16 cellular contexts compared by ENCODE assay signal in the genomic region with DNA sequence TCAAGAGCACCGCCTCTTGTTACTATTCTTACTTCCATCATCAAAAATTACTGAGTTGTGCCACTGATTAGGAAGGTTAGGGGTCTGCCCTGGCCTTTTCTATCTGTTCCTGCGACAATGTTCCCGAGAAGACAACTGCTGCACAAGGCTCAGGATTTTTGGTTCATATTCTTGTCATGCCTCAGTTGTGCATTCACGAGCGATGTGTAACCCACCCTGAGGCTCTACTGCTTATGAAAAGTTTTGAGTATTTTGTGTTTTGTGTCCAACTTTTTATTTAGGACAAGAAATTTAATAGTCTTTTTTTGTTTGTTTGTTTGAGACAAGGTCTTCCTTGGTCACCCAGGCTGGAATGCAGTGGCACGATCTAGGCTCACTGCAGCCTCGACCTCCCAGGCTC. TPM values are rescaled to one million over a fixed set of nuclear protein-coding genes. Genes with fewer than 3 reads are reported as not detected.
DNase-seq lines count a peak whose midpoint lies in the region; ATAC-seq and TF ChIP-seq lines count a peak whose summit lies in the region.
"Had no signal": no experiment of that assay in that cellular context is flagged by ENCODE, and none has a peak within 500 bp of the region (broad histone marks: within the 10 kb centered on the region; RNA-seq: fewer than 3 reads in every experiment).

No MANE protein-coding gene starts in this region.

- H3K79me1 ChIP-seq in mesenchymal stem cell (replicated peaks; ENCODE audit: low read length, poor library complexity, severe bottlenecking) = no peaks in the 10 kb centered on the region

- peak overlapping the region; percentile 91 for H3K9ac ChIP-seq in mesenchymal stem cell (ENCODE audit: low read length)
- H3K9ac ChIP-seq: GM23248 had no signal

- H2BK12ac ChIP-seq in mesenchymal stem cell (ENCODE audit: low read length in 2 of 2) = peak overlapping the region; percentile 61 to 70

- POLR2A ChIA-PET in Caco-2 (lab: Charles Lee) = no interaction called here

- H2BK120ac ChIP-seq in mesenchymal stem cell (ENCODE audit: low read depth, low read length) = peak overlapping the region; percentile 2

- no peak for TF ChIP-seq POLR2A in suprapubic skin (IDR thresholded peaks at IDR 0.05)

- no peaks in the 10 kb centered on the region for H3K36me3 ChIP-seq in Caco-2 (ENCODE audit: control insufficient read depth, insufficient read depth, low read length)
- no peaks in the 10 kb centered on the region for H3K36me3 ChIP-seq in RWPE2 (ENCODE audit: low read depth)
- no peaks in the 10 kb centered on the region for H3K36me3 ChIP-seq in mesenchymal stem cell (ENCODE audit: control insufficient read depth in 1 of 2, insufficient read depth in 2 of 2, low read depth in 1 of 2, low read length in 2 of 2)
- H3K36me3 ChIP-seq in suprapubic skin = no peaks in the 10 kb centered on the region
- H3K36me3 ChIP-seq in brain microvascular endothelial cell (replicated peaks) = no peaks in the 10 kb centered on the region

- intact Hi-C loops in Caco-2 (cut with micrococcal nuclease; ENCODE audit: unreplicated experiment) = no loop called here

- no peak overlapping the region for H3K23ac ChIP-seq in mesenchymal stem cell (ENCODE audit: low read length in 2 of 2)

- H2BK5ac ChIP-seq in mesenchymal stem cell (ENCODE audit: low read depth, low read length, poor library complexity, severe bottlenecking) = no peak overlapping the region

- no TSS peak for BruUV-seq in Caco-2 (replicated peaks; lab: Mats Ljungman, UMichigan)

- H3K14ac ChIP-seq in mesenchymal stem cell (ENCODE audit: low read length in 2 of 2) = no peak overlapping the region

- no peak overlapping the region for H4K91ac ChIP-seq in mesenchymal stem cell (ENCODE audit: low read length)

- H3K4me3 ChIP-seq in Caco-2 (ENCODE audit: low read depth, low read length) (no peak overlapping the region), RWPE2 (ENCODE audit: severe bottlenecking) (no peak overlapping the region), mesenchymal stem cell (ENCODE audit: insufficient read depth in 1 of 2, low read depth in 1 of 2, low read length in 2 of 2) (no peak overlapping the region), suprapubic skin (no peak overlapping the region), brain microvascular endothelial cell (ENCODE audit: low read depth, low read length) (no peak overlapping the region)
- H3K4me3 ChIP-seq: GM23248 had no signal

- peak overlapping the region; percentile 48 for H3K27ac Mint-ChIP-seq in Caco-2 (ENCODE audit: unreplicated experiment)
- H3K27ac Mint-ChIP-seq: activated B cell treated with CpG ODN at 0.5 μM for 24 hours; activated T-helper 2 cell treated with anti-CD3 and anti-CD28 coated beads, Interferon-gamma antibody, Interleukin-2, Interleukin-4, amounts not matched to agents 10 μg/mL and 5 μg/mL and 100 μg/mL, durations not matched to agents 14 hours and 24 hours and 36 hours had no signal

- TF ChIP-seq EP300 in suprapubic skin (IDR thresholded peaks at IDR 0.05) = no peak

- H3K9me3 ChIP-seq in Caco-2 (peaks cover 10% of the 10 kb centered on the region), RWPE2 (ENCODE audit: severe bottlenecking) (peaks cover 5% of the 10 kb centered on the region), mesenchymal stem cell (ENCODE audit: control insufficient read depth, low read length) (peaks cover 6% of the 10 kb centered on the region), suprapubic skin (no peaks in the 10 kb centered on the region)

- peak overlapping the region; percentile 87 for H2AK5ac ChIP-seq in mesenchymal stem cell (ENCODE audit: low read length, severe bottlenecking)

- no peak for DNase-seq in Caco-2
- DNase-seq in RWPE2 (ENCODE audit: low spot score) = no peak
- DNase-seq in mesenchymal stem cell = no peak
- DNase-seq in suprapubic skin (ENCODE audit: low spot score in 2 of 2) = peak in 1 of 2 donors; percentile 20
- no peak for DNase-seq in NCI-H187 treated with DMSO at 0.1 percent for 48 hours (lab: John Stamatoyannopoulos, UW)
- no peak for DNase-seq in NCI-H2029 treated with DMSO at 0.1 percent for 48 hours (lab: John Stamatoyannopoulos, UW)
- DNase-seq in GM10266 (ENCODE audit: extremely low spot score) = no peak
- DNase-seq in brain microvascular endothelial cell = no peak
- DNase-seq: activated B cell treated with CpG ODN at 0.5 μM for 24 hours; GM23248; NCI-H2081; NCI-H510A; SIG-M5; stimulated activated naive CD4-positive, alpha-beta T cell treated with Interleukin-2 at 50 U/mL for 16 hours had no signal

- H3K4ac ChIP-seq in mesenchymal stem cell (ENCODE audit: low read depth in 1 of 2, low read length in 2 of 2) = peak overlapping the region in 1 of 2 experiments; percentile 83

- TF ChIP-seq CTCF in Caco-2 (IDR thresholded peaks at IDR 0.05; ENCODE audit: insufficient read depth in 1 of 2, low read depth in 1 of 2, low read length in 1 of 2, severe bottlenecking in 1 of 2, unreplicated experiment in 1 of 2) (no peak), RWPE2 (IDR thresholded peaks at IDR 0.05; ENCODE audit: poor library complexity, severe bottlenecking) (no peak), suprapubic skin (IDR thresholded peaks at IDR 0.05) (no peak), GM10266 (IDR thresholded peaks at IDR 0.05; ENCODE audit: control insufficient read depth, insufficient read depth, low read depth, missing control alignments) (no peak), brain microvascular endothelial cell (IDR thresholded peaks at IDR 0.05; ENCODE audit: low read depth, low read length, missing control alignments) (no peak)

- H3K27ac ChIP-seq in RWPE2 (ENCODE audit: poor library complexity, severe bottlenecking) (peak overlapping the region; percentile 98), mesenchymal stem cell (ENCODE audit: low read length, poor library complexity, severe bottlenecking) (no peak overlapping the region), suprapubic skin (peak overlapping the region; percentile 96), brain microvascular endothelial cell (no peak overlapping the region)
- H3K27ac ChIP-seq: GM23248 had no signal

- in situ Hi-C loops in brain microvascular endothelial cell (cut with HindIII; ENCODE audit: low pct_ligation_motif_present, low sequenced_read_pairs) = no loop called here

- H2AFZ ChIP-seq in mesenchymal stem cell (ENCODE audit: low read depth, low read length) = no peak overlapping the region
- H2AFZ ChIP-seq: GM23248 had no signal

- 75% methylated on average over 7 of the region's 7 CpGs for WGBS in mesenchymal stem cell
- WGBS in suprapubic skin = 70% methylated on average over 7 of the region's 7 CpGs

- no peaks in the 10 kb centered on the region for H3K27me3 ChIP-seq in Caco-2 (replicated peaks; ENCODE audit: control insufficient read depth, insufficient read depth, low read length)
- no peaks in the 10 kb centered on the region for H3K27me3 ChIP-seq in RWPE2 (ENCODE audit: insufficient read depth, poor library complexity, severe bottlenecking)
- no peaks in the 10 kb centered on the region for H3K27me3 ChIP-seq in mesenchymal stem cell (ENCODE audit: control insufficient read depth in 1 of 2, insufficient read depth in 1 of 2, low read length in 2 of 2)
- no peaks in the 10 kb centered on the region for H3K27me3 ChIP-seq in suprapubic skin
- no peaks in the 10 kb centered on the region for H3K27me3 ChIP-seq in brain microvascular endothelial cell (replicated peaks)

- H3K36me3 Mint-ChIP-seq in Caco-2 (ENCODE audit: insufficient read depth, unreplicated experiment) = peaks cover 34% of the 10 kb centered on the region

- H3K27me3 Mint-ChIP-seq in Caco-2 (ENCODE audit: insufficient read depth, unreplicated experiment) = no peaks in the 10 kb centered on the region
- H3K27me3 Mint-ChIP-seq: activated B cell treated with CpG ODN at 0.5 μM for 24 hours; natural killer cell treated with Interleukin-12 subunit alpha and Interleukin-12 subunit beta and Interleukin-15 and Interleukin-18, amount 100 ng/mL, for 72 hours had no signal

- peaks cover 31% of the 10 kb centered on the region for H3K4me1 Mint-ChIP-seq in Caco-2 (ENCODE audit: low read depth, unreplicated experiment)

- H2BK15ac ChIP-seq in mesenchymal stem cell (ENCODE audit: low read depth, poor library complexity, severe bottlenecking) = no peak overlapping the region

- no peak overlapping the region for H3K4me2 ChIP-seq in mesenchymal stem cell (ENCODE audit: low read length, poor library complexity, severe bottlenecking)

- ATAC-seq in RWPE2 (ENCODE audit: low read depth) = no peak
- ATAC-seq: natural killer cell treated with Interleukin-12 subunit alpha and Interleukin-12 subunit beta and Interleukin-15 and Interleukin-18, amount 100 ng/mL, for 72 hours had no signal

- no peak overlapping the region for H4K8ac ChIP-seq in mesenchymal stem cell (ENCODE audit: low read length)

- CTCF ChIA-PET in Caco-2 (lab: Charles Lee) = interaction anchor here (0.5 kb wide), 1 partner anchor 22 kb away, joined by 4 read pairs; no protein-coding TSS in a partner anchor

- peaks cover 7% of the 10 kb centered on the region for H3K9me3 Mint-ChIP-seq in Caco-2 (ENCODE audit: unreplicated experiment)
- H3K9me3 Mint-ChIP-seq: natural killer cell treated with Interleukin-12 subunit alpha and Interleukin-12 subunit beta and Interleukin-15 and Interleukin-18, amount 100 ng/mL, for 72 hours had no signal

- H3K18ac ChIP-seq in mesenchymal stem cell (ENCODE audit: low read depth in 1 of 2, low read length in 2 of 2) = peak overlapping the region in 1 of 2 experiments; percentile 75

- H3K4me3 Mint-ChIP-seq in Caco-2 (ENCODE audit: unreplicated experiment) = peak overlapping the region; percentile 28
- H3K4me3 Mint-ChIP-seq: activated B cell treated with CpG ODN at 0.5 μM for 24 hours; natural killer cell treated with Interleukin-12 subunit alpha and Interleukin-12 subunit beta and Interleukin-15 and Interleukin-18, amount 100 ng/mL, for 72 hours had no signal

- H3K4me1 ChIP-seq in Caco-2 = peaks cover 39% of the 10 kb centered on the region
- peaks cover 41% of the 10 kb centered on the region for H3K4me1 ChIP-seq in RWPE2 (ENCODE audit: insufficient read depth, poor library complexity, severe bottlenecking)
- peaks cover 18% of the 10 kb centered on the region for H3K4me1 ChIP-seq in mesenchymal stem cell (ENCODE audit: control insufficient read depth, insufficient read depth, low read depth, low read length)
- H3K4me1 ChIP-seq in suprapubic skin = peaks cover 89% of the 10 kb centered on the region

RNA-seq across cellular contexts. Expression of a gene that starts 23.1 kb away (rescaled TPM):
- total RNA-seq in Caco-2 (2022) (206 and 246 TPM in 2 replicates), suprapubic skin (100 to 1,000 TPM; 448 to 713 (median 594) TPM)
- polyA plus RNA-seq in mesenchymal stem cell (2013, experiment 1 of 2) = 172 TPM
- polyA plus RNA-seq in mesenchymal stem cell (2013, experiment 2 of 2) = 175 TPM

RNA-seq across cellular contexts. Expression of a gene that starts 54.5 kb away (rescaled TPM):
- total RNA-seq in Caco-2 (2022) (81.8 and 90.8 TPM in 2 replicates), suprapubic skin (10 to 100 TPM; 40.3 to 95.5 (median 59.7) TPM)
- polyA plus RNA-seq in mesenchymal stem cell (2013, experiment 1 of 2) = 123 TPM
- polyA plus RNA-seq in mesenchymal stem cell (2013, experiment 2 of 2) = 118 TPM

Comparison
In these comparisons a context has a peak if more than half of its experiments do, and no peak if none do; other contexts are left out.
1. H3K27ac ChIP-seq: peak in RWPE2 (single experiment) and suprapubic skin (single experiment); none in mesenchymal stem cell (single experiment) and brain microvascular endothelial cell (single experiment).